ENCODE assay signal across 1 cellular context in the genomic region with DNA sequence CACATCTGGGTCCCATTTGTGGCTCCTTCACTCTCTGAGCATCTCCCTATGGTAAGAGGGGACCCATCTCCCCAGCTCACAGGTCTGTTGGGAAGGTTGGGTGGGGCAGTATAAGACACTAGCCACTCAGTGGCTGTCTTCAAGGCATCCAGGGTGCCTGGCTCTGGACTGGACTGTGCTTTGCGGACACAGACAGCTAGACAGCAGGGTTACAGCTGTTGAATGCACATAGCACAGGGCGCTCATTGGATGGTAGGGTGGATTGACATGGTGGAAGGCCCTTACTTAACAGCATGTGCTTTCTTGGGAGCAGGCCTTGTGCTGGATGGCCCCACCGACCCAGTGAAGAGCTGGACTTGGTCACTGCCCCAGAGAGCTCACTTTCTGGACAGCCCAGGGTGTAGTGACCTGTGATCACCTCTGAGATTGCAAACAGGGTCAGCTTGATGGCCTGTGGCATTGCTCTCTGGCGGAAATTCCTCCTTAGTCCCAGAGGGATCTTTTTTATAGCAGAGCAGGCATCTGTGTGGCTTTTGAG.
A peak's percentile ranks its signal among the peaks of the same experiment; 100 is the strongest.
TF ChIP-seq lines count a peak whose summit lies in the region.

No MANE protein-coding gene starts in this region.

TF ChIP-seq in HepG2, 621 proteins besides CTCF, POLR2A, EP300 and RAD21 (continued from another document and continues in another):
- TF ChIP-seq, protein P1, sequence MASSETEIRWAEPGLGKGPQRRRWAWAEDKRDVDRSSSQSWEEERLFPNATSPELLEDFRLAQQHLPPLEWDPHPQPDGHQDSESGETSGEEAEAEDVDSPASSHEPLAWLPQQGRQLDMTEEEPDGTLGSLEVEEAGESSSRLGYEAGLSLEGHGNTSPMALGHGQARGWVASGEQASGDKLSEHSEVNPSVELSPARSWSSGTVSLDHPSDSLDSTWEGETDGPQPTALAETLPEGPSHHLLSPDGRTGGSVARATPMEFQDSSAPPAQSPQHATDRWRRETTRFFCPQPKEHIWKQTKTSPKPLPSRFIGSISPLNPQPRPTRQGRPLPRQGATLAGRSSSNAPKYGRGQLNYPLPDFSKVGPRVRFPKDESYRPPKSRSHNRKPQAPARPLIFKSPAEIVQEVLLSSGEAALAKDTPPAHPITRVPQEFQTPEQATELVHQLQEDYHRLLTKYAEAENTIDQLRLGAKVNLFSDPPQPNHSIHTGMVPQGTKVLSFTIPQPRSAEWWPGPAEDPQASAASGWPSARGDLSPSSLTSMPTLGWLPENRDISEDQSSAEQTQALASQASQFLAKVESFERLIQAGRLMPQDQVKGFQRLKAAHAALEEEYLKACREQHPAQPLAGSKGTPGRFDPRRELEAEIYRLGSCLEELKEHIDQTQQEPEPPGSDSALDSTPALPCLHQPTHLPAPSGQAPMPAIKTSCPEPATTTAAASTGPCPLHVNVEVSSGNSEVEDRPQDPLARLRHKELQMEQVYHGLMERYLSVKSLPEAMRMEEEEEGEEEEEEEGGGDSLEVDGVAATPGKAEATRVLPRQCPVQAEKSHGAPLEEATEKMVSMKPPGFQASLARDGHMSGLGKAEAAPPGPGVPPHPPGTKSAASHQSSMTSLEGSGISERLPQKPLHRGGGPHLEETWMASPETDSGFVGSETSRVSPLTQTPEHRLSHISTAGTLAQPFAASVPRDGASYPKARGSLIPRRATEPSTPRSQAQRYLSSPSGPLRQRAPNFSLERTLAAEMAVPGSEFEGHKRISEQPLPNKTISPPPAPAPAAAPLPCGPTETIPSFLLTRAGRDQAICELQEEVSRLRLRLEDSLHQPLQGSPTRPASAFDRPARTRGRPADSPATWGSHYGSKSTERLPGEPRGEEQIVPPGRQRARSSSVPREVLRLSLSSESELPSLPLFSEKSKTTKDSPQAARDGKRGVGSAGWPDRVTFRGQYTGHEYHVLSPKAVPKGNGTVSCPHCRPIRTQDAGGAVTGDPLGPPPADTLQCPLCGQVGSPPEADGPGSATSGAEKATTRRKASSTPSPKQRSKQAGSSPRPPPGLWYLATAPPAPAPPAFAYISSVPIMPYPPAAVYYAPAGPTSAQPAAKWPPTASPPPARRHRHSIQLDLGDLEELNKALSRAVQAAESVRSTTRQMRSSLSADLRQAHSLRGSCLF (CRISPR knock-in tag; IDR thresholded peaks at IDR 0.05; ENCODE audit: borderline replicate concordance) = no peak
- TF ChIP-seq REXO4 (CRISPR knock-in tag; IDR thresholded peaks at IDR 0.05; ENCODE audit: borderline replicate concordance) (no peak), ZNF615 (CRISPR knock-in tag; IDR thresholded peaks at IDR 0.05; ENCODE audit: borderline replicate concordance) (no peak), ARID2 (CRISPR knock-in tag; IDR thresholded peaks at IDR 0.05; ENCODE audit: borderline replicate concordance) (no peak), ZMAT3 (CRISPR knock-in tag; conservative IDR thresholded peaks at IDR 0.05) (0 out of 2 replicates have a peak, but pooled peaks have one; percentile 45), MAFG (CRISPR knock-in tag; IDR thresholded peaks at IDR 0.05) (no peak), NFYB (CRISPR knock-in tag; IDR thresholded peaks at IDR 0.05) (0 out of 2 replicates have a peak, but pooled peaks have one; percentile 14), IKZF4 (CRISPR knock-in tag; IDR thresholded peaks at IDR 0.05; ENCODE audit: borderline replicate concordance, low read depth, not compliant biosample characterization) (no peak), ETV5 (CRISPR knock-in tag; IDR thresholded peaks at IDR 0.05; ENCODE audit: borderline replicate concordance) (no peak), ZFP41 (CRISPR knock-in tag; IDR thresholded peaks at IDR 0.05; ENCODE audit: borderline replicate concordance) (no peak), HNRNPL (IDR thresholded peaks at IDR 0.05; ENCODE audit: low read depth, low read length) (no peak), ZNF3 (CRISPR knock-in tag; IDR thresholded peaks at IDR 0.05) (no peak), SETDB1 (CRISPR knock-in tag; IDR thresholded peaks at IDR 0.05; ENCODE audit: borderline replicate concordance) (no peak), ZNF350 (CRISPR knock-in tag; IDR thresholded peaks at IDR 0.05; ENCODE audit: borderline replicate concordance, low read depth) (no peak), ZNF567 (CRISPR knock-in tag; IDR thresholded peaks at IDR 0.05; ENCODE audit: borderline replicate concordance) (no peak), REPIN1 (CRISPR knock-in tag; IDR thresholded peaks at IDR 0.05; ENCODE audit: borderline replicate concordance, low read depth) (peak; percentile 69; the same call in 1 of the 2 replicates), DNMT3B (CRISPR knock-in tag; conservative IDR thresholded peaks at IDR 0.05) (no peak), BCL6 (CRISPR knock-in tag; IDR thresholded peaks at IDR 0.05) (peak; percentile 11; the same call in 1 of the 2 replicates), ZNF501 (CRISPR knock-in tag; IDR thresholded peaks at IDR 0.05) (peak; percentile 71; the same call in 1 of the 2 replicates), CCDC6 (CRISPR knock-in tag; IDR thresholded peaks at IDR 0.05) (no peak), ZNF772 (CRISPR knock-in tag; IDR thresholded peaks at IDR 0.05) (no peak), GABPB1 (CRISPR knock-in tag; IDR thresholded peaks at IDR 0.05) (no peak), MZF1 (CRISPR knock-in tag; IDR thresholded peaks at IDR 0.05; ENCODE audit: borderline replicate concordance) (no peak)
- TF ChIP-seq, protein P2, sequence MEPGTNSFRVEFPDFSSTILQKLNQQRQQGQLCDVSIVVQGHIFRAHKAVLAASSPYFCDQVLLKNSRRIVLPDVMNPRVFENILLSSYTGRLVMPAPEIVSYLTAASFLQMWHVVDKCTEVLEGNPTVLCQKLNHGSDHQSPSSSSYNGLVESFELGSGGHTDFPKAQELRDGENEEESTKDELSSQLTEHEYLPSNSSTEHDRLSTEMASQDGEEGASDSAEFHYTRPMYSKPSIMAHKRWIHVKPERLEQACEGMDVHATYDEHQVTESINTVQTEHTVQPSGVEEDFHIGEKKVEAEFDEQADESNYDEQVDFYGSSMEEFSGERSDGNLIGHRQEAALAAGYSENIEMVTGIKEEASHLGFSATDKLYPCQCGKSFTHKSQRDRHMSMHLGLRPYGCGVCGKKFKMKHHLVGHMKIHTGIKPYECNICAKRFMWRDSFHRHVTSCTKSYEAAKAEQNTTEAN (CRISPR knock-in tag; conservative IDR thresholded peaks at IDR 0.05) = peak; percentile 45; the same call in 1 of the 2 replicates
- TF ChIP-seq, protein P3, sequence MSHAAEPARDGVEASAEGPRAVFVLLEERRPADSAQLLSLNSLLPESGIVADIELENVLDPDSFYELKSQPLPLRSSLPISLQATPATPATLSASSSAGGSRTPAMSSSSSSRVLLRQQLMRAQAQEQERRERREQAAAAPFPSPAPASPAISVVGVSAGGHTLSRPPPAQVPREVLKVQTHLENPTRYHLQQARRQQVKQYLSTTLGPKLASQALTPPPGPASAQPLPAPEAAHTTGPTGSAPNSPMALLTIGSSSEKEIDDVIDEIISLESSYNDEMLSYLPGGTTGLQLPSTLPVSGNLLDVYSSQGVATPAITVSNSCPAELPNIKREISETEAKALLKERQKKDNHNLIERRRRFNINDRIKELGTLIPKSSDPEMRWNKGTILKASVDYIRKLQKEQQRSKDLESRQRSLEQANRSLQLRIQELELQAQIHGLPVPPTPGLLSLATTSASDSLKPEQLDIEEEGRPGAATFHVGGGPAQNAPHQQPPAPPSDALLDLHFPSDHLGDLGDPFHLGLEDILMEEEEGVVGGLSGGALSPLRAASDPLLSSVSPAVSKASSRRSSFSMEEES (CRISPR knock-in tag; IDR thresholded peaks at IDR 0.05) = no peak
- TF ChIP-seq, protein P4, sequence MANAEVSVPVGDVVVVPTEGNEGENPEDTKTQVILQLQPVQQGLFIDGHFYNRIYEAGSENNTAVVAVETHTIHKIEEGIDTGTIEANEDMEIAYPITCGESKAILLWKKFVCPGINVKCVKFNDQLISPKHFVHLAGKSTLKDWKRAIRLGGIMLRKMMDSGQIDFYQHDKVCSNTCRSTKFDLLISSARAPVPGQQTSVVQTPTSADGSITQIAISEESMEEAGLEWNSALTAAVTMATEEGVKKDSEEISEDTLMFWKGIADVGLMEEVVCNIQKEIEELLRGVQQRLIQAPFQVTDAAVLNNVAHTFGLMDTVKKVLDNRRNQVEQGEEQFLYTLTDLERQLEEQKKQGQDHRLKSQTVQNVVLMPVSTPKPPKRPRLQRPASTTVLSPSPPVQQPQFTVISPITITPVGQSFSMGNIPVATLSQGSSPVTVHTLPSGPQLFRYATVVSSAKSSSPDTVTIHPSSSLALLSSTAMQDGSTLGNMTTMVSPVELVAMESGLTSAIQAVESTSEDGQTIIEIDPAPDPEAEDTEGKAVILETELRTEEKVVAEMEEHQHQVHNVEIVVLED (CRISPR knock-in tag; IDR thresholded peaks at IDR 0.05; ENCODE audit: borderline replicate concordance) = no peak
- TF ChIP-seq, protein P5, sequence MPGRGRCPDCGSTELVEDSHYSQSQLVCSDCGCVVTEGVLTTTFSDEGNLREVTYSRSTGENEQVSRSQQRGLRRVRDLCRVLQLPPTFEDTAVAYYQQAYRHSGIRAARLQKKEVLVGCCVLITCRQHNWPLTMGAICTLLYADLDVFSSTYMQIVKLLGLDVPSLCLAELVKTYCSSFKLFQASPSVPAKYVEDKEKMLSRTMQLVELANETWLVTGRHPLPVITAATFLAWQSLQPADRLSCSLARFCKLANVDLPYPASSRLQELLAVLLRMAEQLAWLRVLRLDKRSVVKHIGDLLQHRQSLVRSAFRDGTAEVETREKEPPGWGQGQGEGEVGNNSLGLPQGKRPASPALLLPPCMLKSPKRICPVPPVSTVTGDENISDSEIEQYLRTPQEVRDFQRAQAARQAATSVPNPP (CRISPR knock-in tag; IDR thresholded peaks at IDR 0.05) = no peak
- TF ChIP-seq, protein P6, sequence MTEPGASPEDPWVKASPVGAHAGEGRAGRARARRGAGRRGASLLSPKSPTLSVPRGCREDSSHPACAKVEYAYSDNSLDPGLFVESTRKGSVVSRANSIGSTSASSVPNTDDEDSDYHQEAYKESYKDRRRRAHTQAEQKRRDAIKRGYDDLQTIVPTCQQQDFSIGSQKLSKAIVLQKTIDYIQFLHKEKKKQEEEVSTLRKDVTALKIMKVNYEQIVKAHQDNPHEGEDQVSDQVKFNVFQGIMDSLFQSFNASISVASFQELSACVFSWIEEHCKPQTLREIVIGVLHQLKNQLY (CRISPR knock-in tag; IDR thresholded peaks at IDR 0.05) = 0 out of 2 replicates have a peak, but pooled peaks have one; percentile 21
- TF ChIP-seq, protein P7, sequence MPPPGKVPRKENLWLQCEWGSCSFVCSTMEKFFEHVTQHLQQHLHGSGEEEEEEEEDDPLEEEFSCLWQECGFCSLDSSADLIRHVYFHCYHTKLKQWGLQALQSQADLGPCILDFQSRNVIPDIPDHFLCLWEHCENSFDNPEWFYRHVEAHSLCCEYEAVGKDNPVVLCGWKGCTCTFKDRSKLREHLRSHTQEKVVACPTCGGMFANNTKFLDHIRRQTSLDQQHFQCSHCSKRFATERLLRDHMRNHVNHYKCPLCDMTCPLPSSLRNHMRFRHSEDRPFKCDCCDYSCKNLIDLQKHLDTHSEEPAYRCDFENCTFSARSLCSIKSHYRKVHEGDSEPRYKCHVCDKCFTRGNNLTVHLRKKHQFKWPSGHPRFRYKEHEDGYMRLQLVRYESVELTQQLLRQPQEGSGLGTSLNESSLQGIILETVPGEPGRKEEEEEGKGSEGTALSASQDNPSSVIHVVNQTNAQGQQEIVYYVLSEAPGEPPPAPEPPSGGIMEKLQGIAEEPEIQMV (CRISPR knock-in tag; IDR thresholded peaks at IDR 0.05; ENCODE audit: low read depth) = no peak
- TF ChIP-seq, protein P8, sequence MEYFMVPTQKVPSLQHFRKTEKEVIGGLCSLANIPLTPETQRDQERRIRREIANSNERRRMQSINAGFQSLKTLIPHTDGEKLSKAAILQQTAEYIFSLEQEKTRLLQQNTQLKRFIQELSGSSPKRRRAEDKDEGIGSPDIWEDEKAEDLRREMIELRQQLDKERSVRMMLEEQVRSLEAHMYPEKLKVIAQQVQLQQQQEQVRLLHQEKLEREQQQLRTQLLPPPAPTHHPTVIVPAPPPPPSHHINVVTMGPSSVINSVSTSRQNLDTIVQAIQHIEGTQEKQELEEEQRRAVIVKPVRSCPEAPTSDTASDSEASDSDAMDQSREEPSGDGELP (IDR thresholded peaks at IDR 0.05; ENCODE audit: borderline replicate concordance, low read depth) = peak; percentile 51; the same call in 1 of the 2 replicates
- TF ChIP-seq, protein P9, sequence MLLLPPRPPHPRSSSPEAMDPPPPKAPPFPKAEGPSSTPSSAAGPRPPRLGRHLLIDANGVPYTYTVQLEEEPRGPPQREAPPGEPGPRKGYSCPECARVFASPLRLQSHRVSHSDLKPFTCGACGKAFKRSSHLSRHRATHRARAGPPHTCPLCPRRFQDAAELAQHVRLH (CRISPR knock-in tag; IDR thresholded peaks at IDR 0.05; ENCODE audit: borderline replicate concordance, low read depth) = no peak
- TF ChIP-seq, protein P10, sequence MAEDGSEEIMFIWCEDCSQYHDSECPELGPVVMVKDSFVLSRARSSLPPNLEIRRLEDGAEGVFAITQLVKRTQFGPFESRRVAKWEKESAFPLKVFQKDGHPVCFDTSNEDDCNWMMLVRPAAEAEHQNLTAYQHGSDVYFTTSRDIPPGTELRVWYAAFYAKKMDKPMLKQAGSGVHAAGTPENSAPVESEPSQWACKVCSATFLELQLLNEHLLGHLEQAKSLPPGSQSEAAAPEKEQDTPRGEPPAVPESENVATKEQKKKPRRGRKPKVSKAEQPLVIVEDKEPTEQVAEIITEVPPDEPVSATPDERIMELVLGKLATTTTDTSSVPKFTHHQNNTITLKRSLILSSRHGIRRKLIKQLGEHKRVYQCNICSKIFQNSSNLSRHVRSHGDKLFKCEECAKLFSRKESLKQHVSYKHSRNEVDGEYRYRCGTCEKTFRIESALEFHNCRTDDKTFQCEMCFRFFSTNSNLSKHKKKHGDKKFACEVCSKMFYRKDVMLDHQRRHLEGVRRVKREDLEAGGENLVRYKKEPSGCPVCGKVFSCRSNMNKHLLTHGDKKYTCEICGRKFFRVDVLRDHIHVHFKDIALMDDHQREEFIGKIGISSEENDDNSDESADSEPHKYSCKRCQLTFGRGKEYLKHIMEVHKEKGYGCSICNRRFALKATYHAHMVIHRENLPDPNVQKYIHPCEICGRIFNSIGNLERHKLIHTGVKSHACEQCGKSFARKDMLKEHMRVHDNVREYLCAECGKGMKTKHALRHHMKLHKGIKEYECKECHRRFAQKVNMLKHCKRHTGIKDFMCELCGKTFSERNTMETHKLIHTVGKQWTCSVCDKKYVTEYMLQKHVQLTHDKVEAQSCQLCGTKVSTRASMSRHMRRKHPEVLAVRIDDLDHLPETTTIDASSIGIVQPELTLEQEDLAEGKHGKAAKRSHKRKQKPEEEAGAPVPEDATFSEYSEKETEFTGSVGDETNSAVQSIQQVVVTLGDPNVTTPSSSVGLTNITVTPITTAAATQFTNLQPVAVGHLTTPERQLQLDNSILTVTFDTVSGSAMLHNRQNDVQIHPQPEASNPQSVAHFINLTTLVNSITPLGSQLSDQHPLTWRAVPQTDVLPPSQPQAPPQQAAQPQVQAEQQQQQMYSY (CRISPR knock-in tag; IDR thresholded peaks at IDR 0.05) = no peak
- TF ChIP-seq, protein P11, sequence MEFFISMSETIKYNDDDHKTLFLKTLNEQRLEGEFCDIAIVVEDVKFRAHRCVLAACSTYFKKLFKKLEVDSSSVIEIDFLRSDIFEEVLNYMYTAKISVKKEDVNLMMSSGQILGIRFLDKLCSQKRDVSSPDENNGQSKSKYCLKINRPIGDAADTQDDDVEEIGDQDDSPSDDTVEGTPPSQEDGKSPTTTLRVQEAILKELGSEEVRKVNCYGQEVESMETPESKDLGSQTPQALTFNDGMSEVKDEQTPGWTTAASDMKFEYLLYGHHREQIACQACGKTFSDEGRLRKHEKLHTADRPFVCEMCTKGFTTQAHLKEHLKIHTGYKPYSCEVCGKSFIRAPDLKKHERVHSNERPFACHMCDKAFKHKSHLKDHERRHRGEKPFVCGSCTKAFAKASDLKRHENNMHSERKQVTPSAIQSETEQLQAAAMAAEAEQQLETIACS (CRISPR knock-in tag; IDR thresholded peaks at IDR 0.05) = no peak
